ENCODE assay signal across 1 cellular context in genomic region chr16:363110-364090, GRCh38.
A peak's percentile ranks its signal among the peaks of the same experiment; 100 is the strongest.
TF ChIP-seq lines count a peak whose summit lies in the region.

No MANE protein-coding gene starts in this region.

TF ChIP-seq in HepG2, 621 proteins besides CTCF, POLR2A, EP300 and RAD21 (continued from another document and continues in another):
- TF ChIP-seq, protein P1, sequence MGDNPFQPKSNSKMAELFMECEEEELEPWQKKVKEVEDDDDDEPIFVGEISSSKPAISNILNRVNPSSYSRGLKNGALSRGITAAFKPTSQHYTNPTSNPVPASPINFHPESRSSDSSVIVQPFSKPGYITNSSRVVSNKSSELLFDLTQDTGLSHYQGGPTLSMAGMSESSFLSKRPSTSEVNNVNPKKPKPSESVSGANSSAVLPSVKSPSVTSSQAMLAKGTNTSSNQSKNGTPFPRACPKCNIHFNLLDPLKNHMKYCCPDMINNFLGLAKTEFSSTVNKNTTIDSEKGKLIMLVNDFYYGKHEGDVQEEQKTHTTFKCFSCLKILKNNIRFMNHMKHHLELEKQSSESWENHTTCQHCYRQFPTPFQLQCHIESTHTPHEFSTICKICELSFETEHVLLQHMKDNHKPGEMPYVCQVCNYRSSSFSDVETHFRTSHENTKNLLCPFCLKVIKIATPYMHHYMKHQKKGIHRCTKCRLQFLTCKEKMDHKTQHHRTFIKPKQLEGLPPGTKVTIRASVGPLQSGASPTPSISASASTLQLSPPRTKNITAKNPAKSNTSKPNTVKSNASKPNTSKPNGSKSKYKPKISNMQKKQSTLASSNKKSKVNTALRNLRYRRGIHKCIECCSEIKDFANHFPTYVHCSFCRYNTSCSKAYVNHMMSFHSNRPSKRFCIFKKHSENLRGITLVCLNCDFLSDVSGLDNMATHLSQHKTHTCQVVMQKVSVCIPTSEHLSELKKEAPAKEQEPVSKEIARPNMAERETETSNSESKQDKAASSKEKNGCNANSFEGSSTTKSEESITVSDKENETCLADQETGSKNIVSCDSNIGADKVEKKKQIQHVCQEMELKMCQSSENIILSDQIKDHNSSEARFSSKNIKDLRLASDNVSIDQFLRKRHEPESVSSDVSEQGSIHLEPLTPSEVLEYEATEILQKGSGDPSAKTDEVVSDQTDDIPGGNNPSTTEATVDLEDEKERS (CRISPR knock-in tag; IDR thresholded peaks at IDR 0.05) = no peak
- TF ChIP-seq ETS1 (CRISPR knock-in tag; IDR thresholded peaks at IDR 0.05) (no peak), GATAD2A (CRISPR knock-in tag; IDR thresholded peaks at IDR 0.05) (no peak), SUZ12 (IDR thresholded peaks at IDR 0.05; ENCODE audit: low read depth, low read length) (no peak), RFX3 (CRISPR knock-in tag; IDR thresholded peaks at IDR 0.05) (peak; percentile 55), ZKSCAN5 (CRISPR knock-in tag; IDR thresholded peaks at IDR 0.05) (no peak), ZNF644 (CRISPR knock-in tag; IDR thresholded peaks at IDR 0.05; ENCODE audit: low read depth) (no peak), ZKSCAN1 (IDR thresholded peaks at IDR 0.05; ENCODE audit: low read length) (no peak), SP1 (IDR thresholded peaks at IDR 0.05) (no peak), SP1 (CRISPR knock-in tag; IDR thresholded peaks at IDR 0.05) (0 out of 2 replicates have a peak, but pooled peaks have one; percentile 18), IRX3 (CRISPR knock-in tag; IDR thresholded peaks at IDR 0.05; ENCODE audit: borderline replicate concordance, low read depth) (no peak), NR3C1 (CRISPR knock-in tag; IDR thresholded peaks at IDR 0.05) (no peak), IRF2 (CRISPR knock-in tag; IDR thresholded peaks at IDR 0.05) (no peak), ZXDC (CRISPR knock-in tag; IDR thresholded peaks at IDR 0.05) (no peak), NR2F6 (IDR thresholded peaks at IDR 0.05) (peak; percentile 60; the same call in 1 of the 2 replicates), NR2F6 (CRISPR knock-in tag; IDR thresholded peaks at IDR 0.05) (0 out of 2 replicates have a peak, but pooled peaks have one; percentile 57), TRIM24 (CRISPR knock-in tag; IDR thresholded peaks at IDR 0.05) (no peak), ARNT2 (CRISPR knock-in tag; IDR thresholded peaks at IDR 0.05; ENCODE audit: low read depth) (no peak), SMYD3 (CRISPR knock-in tag; IDR thresholded peaks at IDR 0.05) (no peak), NKX3-1 (CRISPR knock-in tag; IDR thresholded peaks at IDR 0.05) (no peak), MEIS1 (CRISPR knock-in tag; IDR thresholded peaks at IDR 0.05; ENCODE audit: borderline replicate concordance) (peak; percentile 39; the same call in 1 of the 2 replicates), NCOA5 (CRISPR knock-in tag; IDR thresholded peaks at IDR 0.05) (no peak), YEATS4 (CRISPR knock-in tag; IDR thresholded peaks at IDR 0.05; ENCODE audit: borderline replicate concordance) (0 out of 2 replicates have a peak, but pooled peaks have one; percentile 10), PAWR (CRISPR knock-in tag; IDR thresholded peaks at IDR 0.05; ENCODE audit: borderline replicate concordance) (no peak), TBX2 (CRISPR knock-in tag; IDR thresholded peaks at IDR 0.05; ENCODE audit: borderline replicate concordance) (peak; percentile 61), FOXO1 (CRISPR knock-in tag; IDR thresholded peaks at IDR 0.05) (0 out of 2 replicates have a peak, but pooled peaks have one; percentile 8), MYC (CRISPR knock-in tag; IDR thresholded peaks at IDR 0.05; ENCODE audit: borderline replicate concordance) (peak; percentile 41; the same call in 1 of the 2 replicates), ZNF772 (CRISPR knock-in tag; IDR thresholded peaks at IDR 0.05) (0 out of 2 replicates have a peak, but pooled peaks have one; percentile 46), ZNF746 (CRISPR knock-in tag; IDR thresholded peaks at IDR 0.05) (0 out of 2 replicates have a peak, but pooled peaks have one; percentile 48), FOXK2 (IDR thresholded peaks at IDR 0.05) (no peak), ZNF33B (CRISPR knock-in tag; IDR thresholded peaks at IDR 0.05) (no peak), BHLHE40 (IDR thresholded peaks at IDR 0.05; ENCODE audit: low read length) (no peak), YEATS2 (CRISPR knock-in tag; IDR thresholded peaks at IDR 0.05; ENCODE audit: borderline replicate concordance) (no peak), ZNF264 (CRISPR knock-in tag; IDR thresholded peaks at IDR 0.05) (no peak), AGO1 (IDR thresholded peaks at IDR 0.05; ENCODE audit: low read depth, low read length, poor library complexity, severe bottlenecking) (no peak), ARID4A (CRISPR knock-in tag; IDR thresholded peaks at IDR 0.05; ENCODE audit: borderline replicate concordance) (peak; percentile 10; the same call in 1 of the 2 replicates), KAT2B (IDR thresholded peaks at IDR 0.05; ENCODE audit: borderline replicate concordance, low read depth, low read length) (no peak), ZNF709 (CRISPR knock-in tag; IDR thresholded peaks at IDR 0.05) (no peak), SP140L (CRISPR knock-in tag; IDR thresholded peaks at IDR 0.05; ENCODE audit: borderline replicate concordance) (no peak), ZFP37 (CRISPR knock-in tag; IDR thresholded peaks at IDR 0.05; ENCODE audit: borderline replicate concordance) (no peak)
- TF ChIP-seq, protein P2, sequence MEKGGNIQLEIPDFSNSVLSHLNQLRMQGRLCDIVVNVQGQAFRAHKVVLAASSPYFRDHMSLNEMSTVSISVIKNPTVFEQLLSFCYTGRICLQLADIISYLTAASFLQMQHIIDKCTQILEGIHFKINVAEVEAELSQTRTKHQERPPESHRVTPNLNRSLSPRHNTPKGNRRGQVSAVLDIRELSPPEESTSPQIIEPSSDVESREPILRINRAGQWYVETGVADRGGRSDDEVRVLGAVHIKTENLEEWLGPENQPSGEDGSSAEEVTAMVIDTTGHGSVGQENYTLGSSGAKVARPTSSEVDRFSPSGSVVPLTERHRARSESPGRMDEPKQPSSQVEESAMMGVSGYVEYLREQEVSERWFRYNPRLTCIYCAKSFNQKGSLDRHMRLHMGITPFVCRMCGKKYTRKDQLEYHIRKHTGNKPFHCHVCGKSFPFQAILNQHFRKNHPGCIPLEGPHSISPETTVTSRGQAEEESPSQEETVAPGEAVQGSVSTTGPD (CRISPR knock-in tag; IDR thresholded peaks at IDR 0.05) = no peak
- TF ChIP-seq, protein P3, sequence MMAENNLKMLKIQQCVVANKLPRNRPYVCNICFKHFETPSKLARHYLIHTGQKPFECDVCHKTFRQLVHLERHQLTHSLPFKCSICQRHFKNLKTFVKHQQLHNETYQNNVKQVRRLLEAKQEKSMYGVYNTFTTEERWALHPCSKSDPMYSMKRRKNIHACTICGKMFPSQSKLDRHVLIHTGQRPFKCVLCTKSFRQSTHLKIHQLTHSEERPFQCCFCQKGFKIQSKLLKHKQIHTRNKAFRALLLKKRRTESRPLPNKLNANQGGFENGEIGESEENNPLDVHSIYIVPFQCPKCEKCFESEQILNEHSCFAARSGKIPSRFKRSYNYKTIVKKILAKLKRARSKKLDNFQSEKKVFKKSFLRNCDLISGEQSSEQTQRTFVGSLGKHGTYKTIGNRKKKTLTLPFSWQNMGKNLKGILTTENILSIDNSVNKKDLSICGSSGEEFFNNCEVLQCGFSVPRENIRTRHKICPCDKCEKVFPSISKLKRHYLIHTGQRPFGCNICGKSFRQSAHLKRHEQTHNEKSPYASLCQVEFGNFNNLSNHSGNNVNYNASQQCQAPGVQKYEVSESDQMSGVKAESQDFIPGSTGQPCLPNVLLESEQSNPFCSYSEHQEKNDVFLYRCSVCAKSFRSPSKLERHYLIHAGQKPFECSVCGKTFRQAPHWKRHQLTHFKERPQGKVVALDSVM (CRISPR knock-in tag; IDR thresholded peaks at IDR 0.05) = no peak
- TF ChIP-seq, protein P4, sequence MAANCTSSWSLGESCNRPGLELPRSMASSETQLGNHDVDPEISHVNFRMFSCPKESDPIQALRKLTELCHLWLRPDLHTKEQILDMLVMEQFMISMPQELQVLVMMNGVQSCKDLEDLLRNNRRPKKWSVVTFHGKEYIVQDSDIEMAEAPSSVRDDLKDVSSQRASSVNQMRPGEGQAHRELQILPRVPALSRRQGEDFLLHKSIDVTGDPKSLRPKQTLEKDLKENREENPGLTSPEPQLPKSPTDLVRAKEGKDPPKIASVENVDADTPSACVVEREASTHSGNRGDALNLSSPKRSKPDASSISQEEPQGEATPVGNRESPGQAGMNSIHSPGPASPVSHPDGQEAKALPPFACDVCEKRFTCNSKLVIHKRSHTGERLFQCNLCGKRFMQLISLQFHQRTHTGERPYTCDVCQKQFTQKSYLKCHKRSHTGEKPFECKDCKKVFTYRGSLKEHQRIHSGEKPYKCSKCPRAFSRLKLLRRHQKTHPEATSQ (CRISPR knock-in tag; IDR thresholded peaks at IDR 0.05; ENCODE audit: borderline replicate concordance) = no peak
- TF ChIP-seq, protein P5, sequence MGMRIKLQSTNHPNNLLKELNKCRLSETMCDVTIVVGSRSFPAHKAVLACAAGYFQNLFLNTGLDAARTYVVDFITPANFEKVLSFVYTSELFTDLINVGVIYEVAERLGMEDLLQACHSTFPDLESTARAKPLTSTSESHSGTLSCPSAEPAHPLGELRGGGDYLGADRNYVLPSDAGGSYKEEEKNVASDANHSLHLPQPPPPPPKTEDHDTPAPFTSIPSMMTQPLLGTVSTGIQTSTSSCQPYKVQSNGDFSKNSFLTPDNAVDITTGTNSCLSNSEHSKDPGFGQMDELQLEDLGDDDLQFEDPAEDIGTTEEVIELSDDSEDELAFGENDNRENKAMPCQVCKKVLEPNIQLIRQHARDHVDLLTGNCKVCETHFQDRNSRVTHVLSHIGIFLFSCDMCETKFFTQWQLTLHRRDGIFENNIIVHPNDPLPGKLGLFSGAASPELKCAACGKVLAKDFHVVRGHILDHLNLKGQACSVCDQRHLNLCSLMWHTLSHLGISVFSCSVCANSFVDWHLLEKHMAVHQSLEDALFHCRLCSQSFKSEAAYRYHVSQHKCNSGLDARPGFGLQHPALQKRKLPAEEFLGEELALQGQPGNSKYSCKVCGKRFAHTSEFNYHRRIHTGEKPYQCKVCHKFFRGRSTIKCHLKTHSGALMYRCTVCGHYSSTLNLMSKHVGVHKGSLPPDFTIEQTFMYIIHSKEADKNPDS (CRISPR knock-in tag; IDR thresholded peaks at IDR 0.05) = 0 out of 2 replicates have a peak, but pooled peaks have one; percentile 55
- TF ChIP-seq, protein P6, sequence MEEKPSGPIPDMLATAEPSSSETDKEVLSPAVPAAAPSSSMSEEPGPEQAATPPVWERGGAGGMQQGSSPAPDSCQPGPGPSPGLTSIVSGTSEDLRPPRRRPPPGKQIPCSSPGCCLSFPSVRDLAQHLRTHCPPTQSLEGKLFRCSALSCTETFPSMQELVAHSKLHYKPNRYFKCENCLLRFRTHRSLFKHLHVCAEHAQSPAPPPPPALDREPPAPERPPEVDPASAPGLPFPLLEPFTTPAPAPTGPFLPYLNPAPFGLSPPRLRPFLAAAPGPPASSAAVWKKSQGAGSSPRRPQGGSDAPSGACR (CRISPR knock-in tag; IDR thresholded peaks at IDR 0.05) = peak; percentile 43; the same call in 1 of the 2 replicates
